9 cellular contexts compared by ENCODE assay signal in the genomic region with DNA sequence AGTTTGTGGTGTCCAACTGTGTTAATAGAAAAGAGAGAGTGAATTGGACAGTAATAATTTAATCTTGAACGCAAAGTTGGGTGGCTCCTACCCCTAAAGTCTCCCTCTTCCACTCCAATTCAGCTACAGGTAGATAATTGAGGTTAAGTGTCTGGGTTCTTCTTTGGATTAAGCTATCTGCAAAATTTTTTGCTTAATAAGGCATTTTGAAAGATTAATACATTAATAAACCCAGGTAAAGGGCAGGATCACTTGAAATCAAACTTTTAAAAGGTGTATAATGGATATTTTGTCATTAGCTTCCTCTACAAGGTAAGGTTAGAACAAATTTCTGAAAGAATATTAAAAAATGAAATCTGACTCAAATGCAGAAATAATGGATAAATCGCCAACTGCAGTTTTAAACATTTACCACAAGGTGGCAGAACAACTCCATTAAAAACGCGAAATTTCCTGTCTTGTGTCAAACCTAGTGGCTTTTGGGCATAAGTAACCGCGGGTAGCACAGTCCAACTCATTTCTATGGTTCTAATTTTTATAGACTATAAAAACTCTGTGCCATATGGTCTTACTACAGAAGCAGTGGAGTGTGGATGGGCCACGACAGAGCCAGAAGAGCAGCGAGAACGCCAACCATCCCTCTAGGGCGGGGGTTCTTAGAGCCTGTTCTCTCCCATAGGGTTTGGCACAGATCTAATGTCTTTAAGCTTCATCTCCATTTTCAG.
DNase-seq lines count a peak whose midpoint lies in the region; ATAC-seq and TF ChIP-seq lines count a peak whose summit lies in the region.
"Had no signal": no experiment of that assay in that cellular context is flagged by ENCODE, and none has a peak within 500 bp of the region (broad histone marks: within the 10 kb centered on the region; RNA-seq: fewer than 3 reads in every experiment).

No MANE protein-coding gene starts in this region.

- ATAC-seq in T-helper 17 cell = peak; percentile 41
- no peak for ATAC-seq in stimulated activated naive B cell treated with anti-CD40 and anti-IgM and Interleukin-4, amounts not matched to agents 10 μg/mL and 1 μg/mL and 100 μg/mL, for 72 hours (replicated peaks)
- ATAC-seq in stimulated activated memory B cell treated with anti-CD40 and anti-IgM and Interleukin-4, amounts not matched to agents 10 μg/mL and 1 μg/mL and 100 μg/mL, for 72 hours = no peak

- peak; percentile 94 for TF ChIP-seq CTCF in neural crest cell (conservative IDR thresholded peaks at IDR 0.05)

- H3K9me3 Mint-ChIP-seq in neural crest cell = peaks cover 3% of the 10 kb centered on the region
- no peaks in the 10 kb centered on the region for H3K9me3 Mint-ChIP-seq in stimulated activated naive B cell treated with anti-CD40 and anti-IgM and Interleukin-4, amounts not matched to agents 10 μg/mL and 1 μg/mL and 100 μg/mL, for 72 hours
- H3K9me3 Mint-ChIP-seq in stimulated activated memory B cell treated with anti-CD40 and anti-IgM and Interleukin-4, amounts not matched to agents 10 μg/mL and 1 μg/mL and 100 μg/mL, for 72 hours = no peaks in the 10 kb centered on the region
- H3K9me3 Mint-ChIP-seq: activated naive CD4-positive, alpha-beta T cell treated with anti-CD3 and anti-CD28 coated beads, Interleukin-2, amount 50 U/mL, for 72 hours had no signal

- H3K27me3 Mint-ChIP-seq in T-helper 17 cell (peaks cover 45% of the 10 kb centered on the region), neural crest cell (ENCODE audit: low read depth) (no peaks in the 10 kb centered on the region)
- peaks cover 18 to 29% of the 10 kb centered on the region in 2 donors for H3K27me3 Mint-ChIP-seq in stimulated activated naive B cell treated with anti-CD40 and anti-IgM and Interleukin-4, amounts not matched to agents 10 μg/mL and 1 μg/mL and 100 μg/mL, for 72 hours
- peaks cover 48% of the 10 kb centered on the region for H3K27me3 Mint-ChIP-seq in stimulated activated memory B cell treated with anti-CD40 and anti-IgM and Interleukin-4, amounts not matched to agents 10 μg/mL and 1 μg/mL and 100 μg/mL, for 72 hours

- H3K4me3 Mint-ChIP-seq in T-helper 17 cell (no peak overlapping the region), neural crest cell (no peak overlapping the region)
- H3K4me3 Mint-ChIP-seq in stimulated activated naive B cell treated with anti-CD40 and anti-IgM and Interleukin-4, amounts not matched to agents 10 μg/mL and 1 μg/mL and 100 μg/mL, for 72 hours = no peak overlapping the region
- H3K4me3 Mint-ChIP-seq in stimulated activated memory B cell treated with anti-CD40 and anti-IgM and Interleukin-4, amounts not matched to agents 10 μg/mL and 1 μg/mL and 100 μg/mL, for 72 hours = no peak overlapping the region

- H3K27ac Mint-ChIP-seq in T-helper 17 cell = no peak overlapping the region
- no peak overlapping the region for H3K27ac Mint-ChIP-seq in neural crest cell (ENCODE audit: unreplicated experiment)
- no peak overlapping the region for H3K27ac Mint-ChIP-seq in stimulated activated naive B cell treated with anti-CD40 and anti-IgM and Interleukin-4, amounts not matched to agents 10 μg/mL and 1 μg/mL and 100 μg/mL, for 72 hours
- no peak overlapping the region for H3K27ac Mint-ChIP-seq in stimulated activated memory B cell treated with anti-CD40 and anti-IgM and Interleukin-4, amounts not matched to agents 10 μg/mL and 1 μg/mL and 100 μg/mL, for 72 hours
- H3K27ac Mint-ChIP-seq: activated naive CD4-positive, alpha-beta T cell treated with anti-CD3 and anti-CD28 coated beads, Interleukin-2, amount 50 U/mL, for 72 hours had no signal

- peak; percentile 74 for DNase-seq in SIG-M5 treated with dmso at 0.1 percent for 504 hours (lab: John Stamatoyannopoulos, UW; ENCODE audit: unreplicated experiment)
- DNase-seq in SIG-M5 (lab: John Stamatoyannopoulos, UW) = no peak
- DNase-seq in NCI-H1105 (lab: John Stamatoyannopoulos, UW) = peak; percentile 22
- no peak for DNase-seq in T-helper 17 cell
- peak; percentile 88 for DNase-seq in fibroblast of peridontal ligament (ENCODE audit: extremely low read depth)
- DNase-seq in neural crest cell (ENCODE audit: low read depth, low spot score) = peak; percentile 30
- no peak for DNase-seq in stimulated activated naive B cell treated with anti-CD40 and anti-IgM and Interleukin-4, amounts not matched to agents 10 μg/mL and 1 μg/mL and 100 μg/mL, for 72 hours

- H3K36me3 Mint-ChIP-seq in T-helper 17 cell (ENCODE audit: low read depth) (no peaks in the 10 kb centered on the region), neural crest cell (ENCODE audit: low read depth) (no peaks in the 10 kb centered on the region)
- no peaks in the 10 kb centered on the region for H3K36me3 Mint-ChIP-seq in stimulated activated naive B cell treated with anti-CD40 and anti-IgM and Interleukin-4, amounts not matched to agents 10 μg/mL and 1 μg/mL and 100 μg/mL, for 72 hours
- H3K36me3 Mint-ChIP-seq in stimulated activated memory B cell treated with anti-CD40 and anti-IgM and Interleukin-4, amounts not matched to agents 10 μg/mL and 1 μg/mL and 100 μg/mL, for 72 hours = no peaks in the 10 kb centered on the region
- H3K36me3 Mint-ChIP-seq: activated naive CD4-positive, alpha-beta T cell treated with anti-CD3 and anti-CD28 coated beads, Interleukin-2, amount 50 U/mL, for 72 hours had no signal

- no peaks in the 10 kb centered on the region for H3K9me3 ChIP-seq in T-helper 17 cell (ENCODE audit: control insufficient read depth, low read length, poor library complexity, severe bottlenecking)

- no peaks in the 10 kb centered on the region for H3K4me1 Mint-ChIP-seq in T-helper 17 cell
- H3K4me1 Mint-ChIP-seq in neural crest cell = peaks cover 50% of the 10 kb centered on the region
- H3K4me1 Mint-ChIP-seq in stimulated activated naive B cell treated with anti-CD40 and anti-IgM and Interleukin-4, amounts not matched to agents 10 μg/mL and 1 μg/mL and 100 μg/mL, for 72 hours = peaks cover 6 to 7% of the 10 kb centered on the region in 2 donors
- H3K4me1 Mint-ChIP-seq in stimulated activated memory B cell treated with anti-CD40 and anti-IgM and Interleukin-4, amounts not matched to agents 10 μg/mL and 1 μg/mL and 100 μg/mL, for 72 hours = peaks cover 15% of the 10 kb centered on the region

Comparison
In these comparisons a context has a peak if more than half of its experiments do, and no peak if none do; other contexts are left out.
1. DNase-seq: peak in SIG-M5 treated with dmso at 0.1 percent for 504 hours (single experiment), NCI-H1105 (single experiment), fibroblast of peridontal ligament (single experiment) and neural crest cell (single experiment); none in SIG-M5 (single experiment), T-helper 17 cell (0 of 3) and stimulated activated naive B cell treated with anti-CD40 and anti-IgM and Interleukin-4, amounts not matched to agents 10 μg/mL and 1 μg/mL and 100 μg/mL, for 72 hours (single experiment).